10 cellular contexts compared by ENCODE assay signal in genomic region chr1:37753473-37754321, GRCh38. TPM values are rescaled to one million over a fixed set of nuclear protein-coding genes. Genes with fewer than 3 reads are reported as not detected.
DNase-seq lines count a peak whose midpoint lies in the region; ATAC-seq and TF ChIP-seq lines count a peak whose summit lies in the region.
"Had no signal": no experiment of that assay in that cellular context is flagged by ENCODE, and none has a peak within 500 bp of the region (broad histone marks: within the 10 kb centered on the region; RNA-seq: fewer than 3 reads in every experiment).

No MANE protein-coding gene starts in this region.

- H3K36me3 Mint-ChIP-seq in IgD-negative memory B cell (no peaks in the 10 kb centered on the region), brain (no peaks in the 10 kb centered on the region), natural killer cell (no peaks in the 10 kb centered on the region)

- H3K36me3 ChIP-seq in DOHH2 (ENCODE audit: control insufficient read depth, low read length) (no peaks in the 10 kb centered on the region), adrenal gland (replicated peaks in 1 of 2) (no peaks in the 10 kb centered on the region)

- intact Hi-C loops in natural killer cell (cut with micrococcal nuclease): no loop called here
- intact Hi-C loops in adrenal gland (cut with DNase I): no loop called here

- ATAC-seq in natural killer cell (no peak), HG02623 (IDR thresholded peaks at IDR 0.05; ENCODE audit: unreplicated experiment) (no peak), GM18907 (IDR thresholded peaks at IDR 0.05; ENCODE audit: unreplicated experiment) (no peak), HG03354 (IDR thresholded peaks at IDR 0.05; ENCODE audit: poor library complexity, severe bottlenecking, unreplicated experiment) (no peak)

- no peaks in the 10 kb centered on the region for H3K4me1 ChIP-seq in DOHH2 (ENCODE audit: control insufficient read depth, low read length)
- no peaks in the 10 kb centered on the region for H3K4me1 ChIP-seq in adrenal gland (replicated peaks in 1 of 2)

- no peaks in the 10 kb centered on the region for H4K20me1 ChIP-seq in DOHH2 (ENCODE audit: control insufficient read depth, insufficient read depth, low read depth, low read length)

- TF ChIP-seq POLR2A in adrenal gland (IDR thresholded peaks at IDR 0.05): no peak

- H3K27ac Mint-ChIP-seq in IgD-negative memory B cell (no peak overlapping the region), brain (no peak overlapping the region), natural killer cell (no peak overlapping the region)

- H3K27me3 ChIP-seq in DOHH2 (ENCODE audit: control insufficient read depth, low read length) (peaks cover 48% of the 10 kb centered on the region), adrenal gland (peaks cover 37% of the 10 kb centered on the region)

- no peak for DNase-seq in natural killer cell
- DNase-seq in adrenal gland: no peak
- DNase-seq: activated CD4-positive, CD25-positive, alpha-beta regulatory T cell; aorta had no signal

- peak overlapping the region; percentile 49 for H3K4me2 ChIP-seq in DOHH2 (ENCODE audit: low read length)

- TF ChIP-seq CTCF in DOHH2 (IDR thresholded peaks at IDR 0.05; ENCODE audit: low read depth, low read length, poor library complexity, severe bottlenecking) (no peak), brain (conservative IDR thresholded peaks at IDR 0.05) (no peak), natural killer cell (IDR thresholded peaks at IDR 0.05) (no peak), adrenal gland (IDR thresholded peaks at IDR 0.05) (no peak)

- H3K4me3 ChIP-seq in DOHH2 (ENCODE audit: low read length) (peak overlapping the region; percentile 41), adrenal gland (no peak overlapping the region)

- H3K9me2 ChIP-seq in DOHH2 (replicated peaks; ENCODE audit: control insufficient read depth, low read length): no peaks in the 10 kb centered on the region

- no peaks in the 10 kb centered on the region for H3F3A ChIP-seq in DOHH2 (ENCODE audit: control insufficient read depth, insufficient read depth)

- no peaks in the 10 kb centered on the region for H3K9me3 Mint-ChIP-seq in IgD-negative memory B cell
- H3K9me3 Mint-ChIP-seq in brain: peaks cover 0 to 2% (median 0%) of the 10 kb centered on the region in 5 experiments
- no peaks in the 10 kb centered on the region for H3K9me3 Mint-ChIP-seq in natural killer cell

- peak overlapping the region in 3 of 4 donors; percentile 55 to 84 (median 73) for H3K4me3 Mint-ChIP-seq in IgD-negative memory B cell
- peak overlapping the region; percentile 78 to 79 (median 78) for H3K4me3 Mint-ChIP-seq in brain
- H3K4me3 Mint-ChIP-seq in natural killer cell: peak overlapping the region; percentile 59

- H3K4me1 Mint-ChIP-seq in IgD-negative memory B cell (peaks cover 0 to 5% (median 5%) of the 10 kb centered on the region in 3 donors), brain (peaks cover 3% of the 10 kb centered on the region), natural killer cell (peaks cover 0 to 6% of the 10 kb centered on the region in 2 donors)

- H3K27me3 Mint-ChIP-seq in IgD-negative memory B cell: peaks cover 21% of the 10 kb centered on the region
- H3K27me3 Mint-ChIP-seq in brain: peaks cover 34% of the 10 kb centered on the region
- H3K27me3 Mint-ChIP-seq in natural killer cell (ENCODE audit: low read depth in 2 of 2): peaks cover 19 to 26% of the 10 kb centered on the region in 2 donors

- H3K9me3 ChIP-seq in DOHH2 (ENCODE audit: control insufficient read depth, insufficient read depth, low read length) (no peaks in the 10 kb centered on the region), adrenal gland (replicated peaks in 1 of 3) (no peaks in the 10 kb centered on the region)

- H3K79me2 ChIP-seq in DOHH2 (ENCODE audit: control insufficient read depth, low read length): no peaks in the 10 kb centered on the region

- H3K27ac ChIP-seq in DOHH2 (ENCODE audit: low read depth, low read length): no peak overlapping the region
- H3K27ac ChIP-seq in adrenal gland: no peak overlapping the region

- WGBS in adrenal gland, 4 donors: 4 to 7% (median 5%) methylated on average over 25 to 52 of the region's 52 CpGs

RNA-seq across cellular contexts. Expression of gene EPHA10, which starts 11.2 kb away (rescaled TPM):
- not detected for polyA plus RNA-seq in IgD-negative memory B cell
- 5.6 TPM for polyA plus RNA-seq in brain (ENCODE audit: insufficient read depth, low read depth, low replicate concordance)
- total RNA-seq in natural killer cell: not detected
- under 1 TPM; 0.06 to 0.90 (median 0.56) TPM for total RNA-seq in adrenal gland
- 1 to 10 TPM in 1 of 3 donors, under 1 TPM in 2; 0.22 to 3.9 (median 0.40) TPM for polyA plus RNA-seq in adrenal gland

RNA-seq across cellular contexts. Expression of gene MANEAL, which starts 40.0 kb away (rescaled TPM):
- polyA plus RNA-seq in IgD-negative memory B cell (2.7 TPM), brain (ENCODE audit: insufficient read depth, low read depth, low replicate concordance) (98.9 TPM), adrenal gland (10 to 100 TPM in 1 of 3 donors, 1 to 10 TPM in 2; 4.0 to 13.1 (median 4.4) TPM)
- total RNA-seq in natural killer cell (1 to 10 TPM; 1.6 to 3.8 (median 2.4) TPM), adrenal gland (10 to 100 TPM in 2 of 8 donors, 1 to 10 TPM in 6; 4.9 to 12.0 (median 9.1) TPM)

RNA-seq across cellular contexts. Expression of gene C1orf122, which starts 53.9 kb away (rescaled TPM):
- polyA plus RNA-seq in IgD-negative memory B cell (30.6 TPM), brain (ENCODE audit: insufficient read depth, low read depth, low replicate concordance) (111 TPM), adrenal gland (10 to 100 TPM; 21.0 to 87.0 (median 57.7) TPM)
- total RNA-seq in natural killer cell (10 to 100 TPM; 13.9 to 22.9 (median 14.9) TPM), adrenal gland (100 to 1,000 TPM in 3 of 8 donors, 10 to 100 TPM in 5; 54.8 to 173 (median 90.7) TPM)

RNA-seq across cellular contexts. Expression of gene YRDC, which starts 54.3 kb away (rescaled TPM):
- polyA plus RNA-seq in IgD-negative memory B cell (14.9 TPM), brain (ENCODE audit: insufficient read depth, low read depth, low replicate concordance) (18.1 TPM), adrenal gland (10 to 100 TPM in 1 of 3 donors, 1 to 10 TPM in 2; 5.4 to 14.0 (median 7.2) TPM)
- total RNA-seq in natural killer cell (10 to 100 TPM; 19.9 to 26.2 (median 24.4) TPM), adrenal gland (10 to 100 TPM in 6 of 8 donors, 1 to 10 TPM in 2; 8.3 to 31.1 (median 11.3) TPM)
